7 cellular contexts compared by ENCODE assay signal in genomic region chr22:15775670-15776669, GRCh38.
DNase-seq lines count a peak whose midpoint lies in the region; ATAC-seq and TF ChIP-seq lines count a peak whose summit lies in the region.
"Not testable (repeated sequence)": the region's sequence is repeated elsewhere in the genome, so short reads cannot be mapped to it uniquely, and the experiment has no call there.

No MANE protein-coding gene starts in this region.

- H4K12ac ChIP-seq in trophoblast cell (ENCODE audit: low read depth, low read length): not testable (repeated sequence)

- not testable (repeated sequence) for H2AK5ac ChIP-seq in trophoblast cell (ENCODE audit: low read length)

- not testable (repeated sequence) for H3K27me3 ChIP-seq in hepatocyte; trophoblast cell (ENCODE audit: insufficient read depth, low read length)

- H3K9me3 ChIP-seq in hepatocyte (ENCODE audit: low read depth); trophoblast cell (ENCODE audit: insufficient read depth, low read depth, low read length): not testable (repeated sequence)

- not testable (repeated sequence) for H2AFZ ChIP-seq in hepatocyte; trophoblast cell (ENCODE audit: insufficient read depth, low read length, poor library complexity)

- not testable (repeated sequence) for H3K4me1 Mint-ChIP-seq in activated naive CD8-positive, alpha-beta T cell treated with anti-CD3 and anti-CD28 coated beads, Interleukin-2, amount 50 U/mL, for 24 hours

- not testable (repeated sequence) for H3K4me3 Mint-ChIP-seq in activated naive CD8-positive, alpha-beta T cell treated with anti-CD3 and anti-CD28 coated beads, Interleukin-2, amount 50 U/mL, for 24 hours

- H3K9me3 Mint-ChIP-seq in activated naive CD8-positive, alpha-beta T cell treated with anti-CD3 and anti-CD28 coated beads, Interleukin-2, amount 50 U/mL, for 24 hours: not testable (repeated sequence)

- H3K18ac ChIP-seq in trophoblast cell (ENCODE audit: low read length): not testable (repeated sequence)

- not testable (repeated sequence) for H3K79me1 ChIP-seq in trophoblast cell (ENCODE audit: low read length)

- not testable (repeated sequence) for H3K36me3 ChIP-seq in hepatocyte (replicated peaks; ENCODE audit: insufficient read depth, low read depth); trophoblast cell (ENCODE audit: control insufficient read depth in 1 of 2, insufficient read depth in 2 of 2, low read length in 2 of 2)

- H3K36me3 Mint-ChIP-seq in activated naive CD8-positive, alpha-beta T cell treated with anti-CD3 and anti-CD28 coated beads, Interleukin-2, amount 50 U/mL, for 24 hours (ENCODE audit: low read depth): not testable (repeated sequence)

- not testable (repeated sequence) for H3K79me2 ChIP-seq in hepatocyte; trophoblast cell (ENCODE audit: control insufficient read depth, insufficient read depth, low read length, poor library complexity)

- not testable (repeated sequence) for H4K8ac ChIP-seq in trophoblast cell (ENCODE audit: low read depth, low read length)

- not testable (repeated sequence) for H2BK120ac ChIP-seq in trophoblast cell (ENCODE audit: insufficient read depth, low read length, poor library complexity)

- WGBS in hepatocyte (ENCODE audit: low lambda C conversion rate, missing lambda C conversion rate): 85% methylated on average over 20 of the region's 43 CpGs
- WGBS in trophoblast cell (ENCODE audit: extremely low coverage, insufficient coverage, insufficient read length): no CpG with 5 or more reads among the region's 43 CpGs

- not testable (repeated sequence) for H3K4me3 ChIP-seq in hepatocyte; trophoblast cell (ENCODE audit: low read depth, low read length)

- TF ChIP-seq CTCF in hepatocyte (IDR thresholded peaks at IDR 0.05; ENCODE audit: poor library complexity): not testable (repeated sequence)

- not testable (repeated sequence) for H2BK12ac ChIP-seq in trophoblast cell (ENCODE audit: low read length)

- H3K9me2 ChIP-seq in hepatocyte (replicated peaks; ENCODE audit: insufficient read depth): not testable (repeated sequence)

- ATAC-seq in activated naive CD8-positive, alpha-beta T cell treated with anti-CD3 and anti-CD28 coated beads, Interleukin-2, amount 50 U/mL, for 24 hours: peak; percentile 54

- not testable (repeated sequence) for H3K27me3 Mint-ChIP-seq in activated naive CD8-positive, alpha-beta T cell treated with anti-CD3 and anti-CD28 coated beads, Interleukin-2, amount 50 U/mL, for 24 hours

- not testable (repeated sequence) for H3K4me2 ChIP-seq in hepatocyte; trophoblast cell (ENCODE audit: low read length)

- H3K27ac Mint-ChIP-seq in activated naive CD8-positive, alpha-beta T cell treated with anti-CD3 and anti-CD28 coated beads, Interleukin-2, amount 50 U/mL, for 24 hours: not testable (repeated sequence)

- H3K27ac ChIP-seq in hepatocyte; trophoblast cell (ENCODE audit: low read depth, low read length): not testable (repeated sequence)

- H2BK5ac ChIP-seq in trophoblast cell (ENCODE audit: low read depth, low read length, poor library complexity): not testable (repeated sequence)

- not testable (repeated sequence) for H3K23ac ChIP-seq in trophoblast cell (ENCODE audit: low read length)

- not testable (repeated sequence) for H4K20me1 ChIP-seq in hepatocyte (ENCODE audit: insufficient read depth, poor library complexity, severe bottlenecking)

- H3K4ac ChIP-seq in trophoblast cell (ENCODE audit: low read depth, low read length): not testable (repeated sequence)

- peak; percentile 13 for DNase-seq in H4 (ENCODE audit: low spot score)
- peak; percentile 53 for DNase-seq in NCI-H1436 (lab: John Stamatoyannopoulos, UW)
- peak; percentile 9 for DNase-seq in NCI-H510A (lab: John Stamatoyannopoulos, UW)
- DNase-seq in RPMI8226: peak; percentile 97
- not testable (repeated sequence) for DNase-seq in activated naive CD8-positive, alpha-beta T cell treated with anti-CD3 and anti-CD28 coated beads, Interleukin-2, amount 50 U/mL, for 24 hours
- peak; percentile 3 for DNase-seq in hepatocyte (ENCODE audit: low spot score)
- peak; percentile 33 to 59 for DNase-seq in trophoblast cell

- H3K9ac ChIP-seq in trophoblast cell (ENCODE audit: low read length): not testable (repeated sequence)

- not testable (repeated sequence) for H4K91ac ChIP-seq in trophoblast cell (ENCODE audit: low read depth, low read length)

- H3K4me1 ChIP-seq in hepatocyte (ENCODE audit: insufficient read depth); trophoblast cell (ENCODE audit: control insufficient read depth in 1 of 2, insufficient read depth in 2 of 2, low read length in 2 of 2): not testable (repeated sequence)

- not testable (repeated sequence) for H3K14ac ChIP-seq in trophoblast cell (ENCODE audit: low read length)
